Comparison of ENCODE assay signal across 2 cellular contexts in the genomic region with DNA sequence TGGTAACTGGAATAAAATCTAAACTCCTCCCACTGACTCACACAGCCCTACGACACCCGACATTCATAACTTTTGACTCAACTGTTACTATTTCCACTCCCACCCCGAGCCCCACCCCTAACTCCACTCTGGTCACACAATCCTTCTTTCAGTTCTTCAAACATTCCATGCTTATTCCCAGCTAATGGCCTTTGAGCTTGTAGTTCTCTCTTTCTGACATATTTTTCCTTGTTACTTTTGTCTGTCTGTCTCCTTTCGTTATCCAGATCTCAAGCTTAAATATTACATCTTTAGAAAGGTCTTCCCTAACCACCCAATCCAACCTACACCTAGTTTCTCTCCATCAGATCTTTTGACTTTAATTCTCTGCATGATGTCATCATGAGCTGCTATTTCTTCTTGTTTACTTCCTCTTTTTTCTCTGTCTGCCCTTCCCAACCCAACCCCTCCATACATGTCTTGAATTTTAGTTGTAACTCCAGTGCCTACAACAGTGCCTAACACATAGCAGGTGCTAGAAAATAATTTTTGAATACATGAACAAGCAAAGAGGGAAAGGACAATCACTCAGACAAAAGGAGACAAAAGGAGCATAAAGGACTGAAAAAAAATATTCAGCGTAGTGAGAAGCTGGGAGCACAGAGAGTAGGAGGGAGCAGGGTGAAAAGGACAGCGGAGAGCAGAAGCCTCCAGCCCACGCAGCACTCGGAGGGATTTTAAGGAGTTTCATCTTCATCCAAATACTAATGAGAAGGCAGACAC.
TF ChIP-seq lines count a peak whose summit lies in the region.

No MANE protein-coding gene starts in this region.

TF ChIP-seq in GM23338, 12 proteins besides CTCF, POLR2A, EP300 and RAD21 (continued from another document):
- TF ChIP-seq REST (IDR thresholded peaks at IDR 0.05; ENCODE audit: unreplicated experiment) (no peak), ZNF331 (CRISPR knock-in tag; IDR thresholded peaks at IDR 0.05; ENCODE audit: low read depth) (no peak), POLR2AphosphoS5 (IDR thresholded peaks at IDR 0.05; ENCODE audit: low read depth) (no peak)
- TF ChIP-seq, protein P1, sequence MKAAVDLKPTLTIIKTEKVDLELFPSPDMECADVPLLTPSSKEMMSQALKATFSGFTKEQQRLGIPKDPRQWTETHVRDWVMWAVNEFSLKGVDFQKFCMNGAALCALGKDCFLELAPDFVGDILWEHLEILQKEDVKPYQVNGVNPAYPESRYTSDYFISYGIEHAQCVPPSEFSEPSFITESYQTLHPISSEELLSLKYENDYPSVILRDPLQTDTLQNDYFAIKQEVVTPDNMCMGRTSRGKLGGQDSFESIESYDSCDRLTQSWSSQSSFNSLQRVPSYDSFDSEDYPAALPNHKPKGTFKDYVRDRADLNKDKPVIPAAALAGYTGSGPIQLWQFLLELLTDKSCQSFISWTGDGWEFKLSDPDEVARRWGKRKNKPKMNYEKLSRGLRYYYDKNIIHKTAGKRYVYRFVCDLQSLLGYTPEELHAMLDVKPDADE (IDR thresholded peaks at IDR 0.05), result no peak
- TF ChIP-seq, protein P2, sequence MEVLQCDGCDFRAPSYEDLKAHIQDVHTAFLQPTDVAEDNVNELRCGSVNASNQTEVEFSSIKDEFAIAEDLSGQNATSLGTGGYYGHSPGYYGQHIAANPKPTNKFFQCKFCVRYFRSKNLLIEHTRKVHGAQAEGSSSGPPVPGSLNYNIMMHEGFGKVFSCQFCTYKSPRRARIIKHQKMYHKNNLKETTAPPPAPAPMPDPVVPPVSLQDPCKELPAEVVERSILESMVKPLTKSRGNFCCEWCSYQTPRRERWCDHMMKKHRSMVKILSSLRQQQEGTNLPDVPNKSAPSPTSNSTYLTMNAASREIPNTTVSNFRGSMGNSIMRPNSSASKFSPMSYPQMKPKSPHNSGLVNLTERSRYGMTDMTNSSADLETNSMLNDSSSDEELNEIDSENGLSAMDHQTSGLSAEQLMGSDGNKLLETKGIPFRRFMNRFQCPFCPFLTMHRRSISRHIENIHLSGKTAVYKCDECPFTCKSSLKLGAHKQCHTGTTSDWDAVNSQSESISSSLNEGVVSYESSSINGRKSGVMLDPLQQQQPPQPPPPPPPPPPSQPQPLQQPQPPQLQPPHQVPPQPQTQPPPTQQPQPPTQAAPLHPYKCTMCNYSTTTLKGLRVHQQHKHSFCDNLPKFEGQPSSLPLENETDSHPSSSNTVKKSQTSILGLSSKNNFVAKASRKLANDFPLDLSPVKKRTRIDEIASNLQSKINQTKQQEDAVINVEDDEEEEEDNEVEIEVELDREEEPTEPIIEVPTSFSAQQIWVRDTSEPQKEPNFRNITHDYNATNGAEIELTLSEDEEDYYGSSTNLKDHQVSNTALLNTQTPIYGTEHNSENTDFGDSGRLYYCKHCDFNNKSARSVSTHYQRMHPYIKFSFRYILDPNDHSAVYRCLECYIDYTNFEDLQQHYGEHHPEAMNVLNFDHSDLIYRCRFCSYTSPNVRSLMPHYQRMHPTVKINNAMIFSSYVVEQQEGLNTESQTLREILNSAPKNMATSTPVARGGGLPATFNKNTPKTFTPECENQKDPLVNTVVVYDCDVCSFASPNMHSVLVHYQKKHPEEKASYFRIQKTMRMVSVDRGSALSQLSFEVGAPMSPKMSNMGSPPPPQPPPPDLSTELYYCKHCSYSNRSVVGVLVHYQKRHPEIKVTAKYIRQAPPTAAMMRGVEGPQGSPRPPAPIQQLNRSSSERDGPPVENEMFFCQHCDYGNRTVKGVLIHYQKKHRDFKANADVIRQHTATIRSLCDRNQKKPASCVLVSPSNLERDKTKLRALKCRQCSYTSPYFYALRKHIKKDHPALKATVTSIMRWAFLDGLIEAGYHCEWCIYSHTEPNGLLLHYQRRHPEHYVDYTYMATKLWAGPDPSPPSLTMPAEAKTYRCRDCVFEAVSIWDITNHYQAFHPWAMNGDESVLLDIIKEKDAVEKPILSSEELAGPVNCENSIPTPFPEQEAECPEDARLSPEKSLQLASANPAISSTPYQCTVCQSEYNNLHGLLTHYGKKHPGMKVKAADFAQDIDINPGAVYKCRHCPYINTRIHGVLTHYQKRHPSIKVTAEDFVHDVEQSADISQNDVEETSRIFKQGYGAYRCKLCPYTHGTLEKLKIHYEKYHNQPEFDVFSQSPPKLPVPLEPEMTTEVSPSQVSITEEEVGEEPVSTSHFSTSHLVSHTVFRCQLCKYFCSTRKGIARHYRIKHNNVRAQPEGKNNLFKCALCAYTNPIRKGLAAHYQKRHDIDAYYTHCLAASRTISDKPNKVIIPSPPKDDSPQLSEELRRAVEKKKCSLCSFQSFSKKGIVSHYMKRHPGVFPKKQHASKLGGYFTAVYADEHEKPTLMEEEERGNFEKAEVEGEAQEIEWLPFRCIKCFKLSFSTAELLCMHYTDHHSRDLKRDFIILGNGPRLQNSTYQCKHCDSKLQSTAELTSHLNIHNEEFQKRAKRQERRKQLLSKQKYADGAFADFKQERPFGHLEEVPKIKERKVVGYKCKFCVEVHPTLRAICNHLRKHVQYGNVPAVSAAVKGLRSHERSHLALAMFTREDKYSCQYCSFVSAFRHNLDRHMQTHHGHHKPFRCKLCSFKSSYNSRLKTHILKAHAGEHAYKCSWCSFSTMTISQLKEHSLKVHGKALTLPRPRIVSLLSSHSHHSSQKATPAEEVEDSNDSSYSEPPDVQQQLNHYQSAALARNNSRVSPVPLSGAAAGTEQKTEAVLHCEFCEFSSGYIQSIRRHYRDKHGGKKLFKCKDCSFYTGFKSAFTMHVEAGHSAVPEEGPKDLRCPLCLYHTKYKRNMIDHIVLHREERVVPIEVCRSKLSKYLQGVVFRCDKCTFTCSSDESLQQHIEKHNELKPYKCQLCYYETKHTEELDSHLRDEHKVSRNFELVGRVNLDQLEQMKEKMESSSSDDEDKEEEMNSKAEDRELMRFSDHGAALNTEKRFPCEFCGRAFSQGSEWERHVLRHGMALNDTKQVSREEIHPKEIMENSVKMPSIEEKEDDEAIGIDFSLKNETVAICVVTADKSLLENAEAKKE (CRISPR knock-in tag; IDR thresholded peaks at IDR 0.05), result no peak

TF ChIP-seq in WTC11, 78 proteins besides CTCF, POLR2A, EP300 and RAD21 (continued from another document):
- TF ChIP-seq, protein P3, sequence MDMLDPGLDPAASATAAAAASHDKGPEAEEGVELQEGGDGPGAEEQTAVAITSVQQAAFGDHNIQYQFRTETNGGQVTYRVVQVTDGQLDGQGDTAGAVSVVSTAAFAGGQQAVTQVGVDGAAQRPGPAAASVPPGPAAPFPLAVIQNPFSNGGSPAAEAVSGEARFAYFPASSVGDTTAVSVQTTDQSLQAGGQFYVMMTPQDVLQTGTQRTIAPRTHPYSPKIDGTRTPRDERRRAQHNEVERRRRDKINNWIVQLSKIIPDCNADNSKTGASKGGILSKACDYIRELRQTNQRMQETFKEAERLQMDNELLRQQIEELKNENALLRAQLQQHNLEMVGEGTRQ (CRISPR knock-in tag; IDR thresholded peaks at IDR 0.05), result no peak
- TF ChIP-seq FOXP1 (CRISPR knock-in tag; IDR thresholded peaks at IDR 0.05; ENCODE audit: borderline replicate concordance) (no peak), ETV6 (CRISPR knock-in tag; IDR thresholded peaks at IDR 0.05) (no peak), ZNF219 (CRISPR knock-in tag; IDR thresholded peaks at IDR 0.05; ENCODE audit: borderline replicate concordance) (no peak), HMGXB4 (CRISPR knock-in tag; IDR thresholded peaks at IDR 0.05) (no peak), OVOL2 (CRISPR knock-in tag; IDR thresholded peaks at IDR 0.05; ENCODE audit: borderline replicate concordance) (no peak)
